8 cellular contexts compared by ENCODE assay signal in genomic region chr17:4881761-4882555, GRCh38. TPM values are rescaled to one million over a fixed set of nuclear protein-coding genes. Genes with fewer than 3 reads are reported as not detected.
DNase-seq lines count a peak whose midpoint lies in the region; ATAC-seq and TF ChIP-seq lines count a peak whose summit lies in the region.

No MANE protein-coding gene starts in this region.

- CTCF ChIA-PET in SK-N-SH (lab: Yijun Ruan, JAX): interaction anchor here (0.6 to 16.4 kb wide), 28 partner anchors 9 to 448 kb away, joined by 3 to 235 read pairs (median 4); partner anchors contain the start of genes ARRB2, GLTPD2, PLD2 and PSMB6

- H3K27me3 ChIP-seq in SK-N-SH (ENCODE audit: insufficient read depth) (no peaks in the 10 kb centered on the region), adrenal gland (no peaks in the 10 kb centered on the region), right atrium auricular region (no peaks in the 10 kb centered on the region)

- DNase-seq in CD1c-positive myeloid dendritic cell (ENCODE audit: extremely low spot score) (peak; percentile 52), HFF-Myc (ENCODE audit: extremely low read depth, low read depth) (no peak), SK-N-SH (peak; percentile 76), adrenal gland (peak in 6 of 7 donors; percentile 47 to 73 (median 62)), right atrium auricular region (ENCODE audit: low spot score) (no peak)

- H3K9me3 ChIP-seq in SK-N-SH (no peaks in the 10 kb centered on the region), adrenal gland (replicated peaks in 1 of 3) (no peaks in the 10 kb centered on the region), right atrium auricular region (no peaks in the 10 kb centered on the region)

- H3K79me2 ChIP-seq in SK-N-SH (ENCODE audit: insufficient read depth): no peaks in the 10 kb centered on the region

- H4K20me1 ChIP-seq in SK-N-SH (ENCODE audit: insufficient read depth): no peaks in the 10 kb centered on the region

- ATAC-seq in GM18519 (IDR thresholded peaks at IDR 0.05; ENCODE audit: low FRiP score, unreplicated experiment) (no peak), HG03175 (IDR thresholded peaks at IDR 0.05; ENCODE audit: unreplicated experiment) (no peak)

- intact Hi-C loops in adrenal gland (cut with DNase I): loop anchor here in 1 of 2 donors (5.0 kb wide), 1 partner anchor 75 kb away; the partner anchor contains the start of gene PLD2

- H3K9ac ChIP-seq in SK-N-SH: no peak overlapping the region

- H3K4me3 ChIP-seq in HFF-Myc (replicated peaks; ENCODE audit: low read depth, low read length) (no peak overlapping the region), SK-N-SH (ENCODE audit: low read depth in 2 of 2, low read length in 1 of 2) (peak overlapping the region in 1 of 2 experiments; percentile 50; a peak in 1 of 4 replicates), adrenal gland (no peak overlapping the region), right atrium auricular region (no peak overlapping the region), skin epidermis (no peak overlapping the region)

- no peak overlapping the region for H3K4me2 ChIP-seq in SK-N-SH

- H3K9me2 ChIP-seq in SK-N-SH: no peaks in the 10 kb centered on the region

- TF ChIP-seq RAD21 in SK-N-SH (IDR thresholded peaks at IDR 0.05; ENCODE audit: low read length): peak; percentile 78

- no peaks in the 10 kb centered on the region for H3F3A ChIP-seq in SK-N-SH (replicated peaks; ENCODE audit: insufficient read depth)

- POLR2A ChIA-PET in SK-N-SH (lab: Yijun Ruan, JAX): no interaction called here

- peak; percentile 86 for TF ChIP-seq CTCF in HFF-Myc (IDR thresholded peaks at IDR 0.05; ENCODE audit: low read depth, low read length, missing control alignments)
- TF ChIP-seq CTCF in SK-N-SH (IDR thresholded peaks at IDR 0.05): peak; percentile 91
- TF ChIP-seq CTCF in adrenal gland (IDR thresholded peaks at IDR 0.05): peak; percentile 67 to 83 (median 74)
- peak; percentile 60 to 82 for TF ChIP-seq CTCF in right atrium auricular region (IDR thresholded peaks at IDR 0.05)

- whole genome bisulfite sequencing in SK-N-SH (ENCODE audit: low lambda C conversion rate): 58% methylated on average over 8 of the region's 9 CpGs
- WGBS in adrenal gland, 4 donors: 29 to 40% (median 35%) methylated on average over 9 of the region's 9 CpGs

- no peaks in the 10 kb centered on the region for H3K4me1 ChIP-seq in SK-N-SH (ENCODE audit: control insufficient read depth in 1 of 2, insufficient read depth in 2 of 2, low read depth in 1 of 2, low read length in 1 of 2)
- H3K4me1 ChIP-seq in adrenal gland (replicated peaks in 1 of 2): no peaks in the 10 kb centered on the region
- peaks cover 0 to 4% of the 10 kb centered on the region in 2 donors for H3K4me1 ChIP-seq in right atrium auricular region

- H3K36me3 ChIP-seq in SK-N-SH (replicated peaks in 1 of 2; ENCODE audit: control insufficient read depth in 1 of 2, insufficient read depth in 2 of 2, low read length in 1 of 2) (peaks cover 0 to 37% of the 10 kb centered on the region in 2 experiments), adrenal gland (replicated peaks in 1 of 2) (peaks cover 0 to 57% of the 10 kb centered on the region in 2 donors), right atrium auricular region (peaks cover 49% of the 10 kb centered on the region)

- no peak overlapping the region for H2AFZ ChIP-seq in SK-N-SH (ENCODE audit: low read depth)

- TF ChIP-seq POLR2A in adrenal gland (IDR thresholded peaks at IDR 0.05): no peak

- H3K27ac ChIP-seq in SK-N-SH (ENCODE audit: low read depth in 2 of 2, low read length in 1 of 2) (no peak overlapping the region), adrenal gland (peak overlapping the region in 1 of 5 donors; percentile 8), right atrium auricular region (no peak overlapping the region), skin epidermis (peak overlapping the region in 12 of 21 experiments; percentile 16 to 77 (median 46))

- TF ChIP-seq EP300 in SK-N-SH (IDR thresholded peaks at IDR 0.05; ENCODE audit: borderline replicate concordance in 1 of 2, low read depth in 1 of 2, low read length in 1 of 2): no peak

TF ChIP-seq in SK-N-SH, 30 proteins besides CTCF, POLR2A, EP300 and RAD21:
- TF ChIP-seq ELF1 (IDR thresholded peaks at IDR 0.05) (no peak), SMC3 (IDR thresholded peaks at IDR 0.05; ENCODE audit: low read depth, low read length) (peak; percentile 86)
TF ChIP-seq in SK-N-SH: peak in this region for 1.

RNA-seq across cellular contexts. Expression of gene C17orf107, which starts 17.4 kb away (rescaled TPM):
- polyA plus RNA-seq in SK-N-SH (2012; rRNA removed): 0.44 and 0.52 TPM in 2 replicates
- polyA plus RNA-seq in SK-N-SH (2012; cell fraction: cytosol; rRNA removed): 0.14 and 0.16 TPM in 2 replicates
- polyA plus RNA-seq in SK-N-SH (2012; cell fraction: nucleus; rRNA removed): 1.6 and 1.8 TPM in 2 replicates
- 1 to 10 TPM in 4 of 8 donors, under 1 TPM in 4; 0.71 to 3.4 (median 1.2) TPM for total RNA-seq in adrenal gland
- 1 to 10 TPM in 1 of 3 donors, under 1 TPM in 2; 0.42 to 1.1 (median 0.47) TPM for polyA plus RNA-seq in adrenal gland
- total RNA-seq in right atrium auricular region: 1 to 10 TPM; 1.7 to 4.2 TPM

RNA-seq across cellular contexts. Expression of gene CHRNE, which starts 20.9 kb away (rescaled TPM):
- polyA plus RNA-seq in SK-N-SH (2012; rRNA removed) (0.54 and 0.71 TPM in 2 replicates), adrenal gland (under 1 TPM; 0.33 to 0.91 (median 0.56) TPM)
- 0.24 and 0.42 TPM in 2 replicates for polyA plus RNA-seq in SK-N-SH (2012; cell fraction: cytosol; rRNA removed)
- 3.8 and 4.9 TPM in 2 replicates for polyA plus RNA-seq in SK-N-SH (2012; cell fraction: nucleus; rRNA removed)
- total RNA-seq in adrenal gland (1 to 10 TPM in 1 of 8 donors, under 1 TPM in 5, not detected in 2; 0.30 to 2.4 (median 0.48) TPM), right atrium auricular region (100 to 1,000 TPM in 1 of 2 donors, 10 to 100 TPM in 1; 49.3 to 167 TPM)

RNA-seq across cellular contexts. Expression of gene MINK1, which starts 48.8 kb away (rescaled TPM):
- 53.2 and 64.7 TPM in 2 replicates for polyA plus RNA-seq in SK-N-SH (2012; rRNA removed)
- polyA plus RNA-seq in SK-N-SH (2012; cell fraction: cytosol; rRNA removed): 18.6 and 27.5 TPM in 2 replicates
- polyA plus RNA-seq in SK-N-SH (2012; cell fraction: nucleus; rRNA removed): 231 and 235 TPM in 2 replicates
- total RNA-seq in adrenal gland: 100 to 1,000 TPM in 1 of 8 donors, 10 to 100 TPM in 7; 44.3 to 130 (median 54.8) TPM
- 100 to 1,000 TPM in 1 of 3 donors, 10 to 100 TPM in 2; 35.1 to 135 (median 41.0) TPM for polyA plus RNA-seq in adrenal gland
- 10 to 100 TPM; 20.9 to 22.2 TPM for total RNA-seq in right atrium auricular region

RNA-seq across cellular contexts. Expression of gene GP1BA, which starts 50.1 kb away (rescaled TPM):
- polyA plus RNA-seq in SK-N-SH (2012; rRNA removed) (not detected in 2 replicates), adrenal gland (not detected)
- not detected in 2 replicates for polyA plus RNA-seq in SK-N-SH (2012; cell fraction: cytosol; rRNA removed)
- not detected in 2 replicates for polyA plus RNA-seq in SK-N-SH (2012; cell fraction: nucleus; rRNA removed)
- total RNA-seq in adrenal gland (under 1 TPM in 1 of 8 donors, not detected in 7; 0.08 TPM), right atrium auricular region (not detected)

RNA-seq across cellular contexts. Expression of gene SLC25A11, which starts 57.9 kb away (rescaled TPM):
- polyA plus RNA-seq in SK-N-SH (2012; rRNA removed) (58.5 and 82.8 TPM in 2 replicates), adrenal gland (10 to 100 TPM; 37.8 to 57.1 (median 40.3) TPM)
- polyA plus RNA-seq in SK-N-SH (2012; cell fraction: cytosol; rRNA removed): 32.7 and 50.3 TPM in 2 replicates
- 45.5 and 51.0 TPM in 2 replicates for polyA plus RNA-seq in SK-N-SH (2012; cell fraction: nucleus; rRNA removed)
- total RNA-seq in adrenal gland (10 to 100 TPM; 65.3 to 77.7 (median 68.5) TPM), right atrium auricular region (100 to 1,000 TPM in 1 of 2 donors, 10 to 100 TPM in 1; 99.5 to 188 TPM)

Comparison
In these comparisons a context has a peak if more than half of its experiments do, and no peak if none do; other contexts are left out.
1. DNase-seq: peak in CD1c-positive myeloid dendritic cell (single experiment), SK-N-SH (single experiment) and adrenal gland (6 of 7); none in HFF-Myc (single experiment) and right atrium auricular region (single experiment).
2. H3K27ac ChIP-seq: peak in skin epidermis (12 of 21); none in SK-N-SH (0 of 2) and right atrium auricular region (0 of 2).
3. RNA of gene CHRNE, which starts 20.9 kb away (total RNA-seq): 49.3 to 167 TPM in right atrium auricular region; 0.30 to 2.4 TPM in adrenal gland; every median in the first group is over 10 times any median in the second.
4. Peak in every context shown above with its lines, with median percentiles within 50 percentile points of each other: CTCF ChIP-seq.